In the genomic region with DNA sequence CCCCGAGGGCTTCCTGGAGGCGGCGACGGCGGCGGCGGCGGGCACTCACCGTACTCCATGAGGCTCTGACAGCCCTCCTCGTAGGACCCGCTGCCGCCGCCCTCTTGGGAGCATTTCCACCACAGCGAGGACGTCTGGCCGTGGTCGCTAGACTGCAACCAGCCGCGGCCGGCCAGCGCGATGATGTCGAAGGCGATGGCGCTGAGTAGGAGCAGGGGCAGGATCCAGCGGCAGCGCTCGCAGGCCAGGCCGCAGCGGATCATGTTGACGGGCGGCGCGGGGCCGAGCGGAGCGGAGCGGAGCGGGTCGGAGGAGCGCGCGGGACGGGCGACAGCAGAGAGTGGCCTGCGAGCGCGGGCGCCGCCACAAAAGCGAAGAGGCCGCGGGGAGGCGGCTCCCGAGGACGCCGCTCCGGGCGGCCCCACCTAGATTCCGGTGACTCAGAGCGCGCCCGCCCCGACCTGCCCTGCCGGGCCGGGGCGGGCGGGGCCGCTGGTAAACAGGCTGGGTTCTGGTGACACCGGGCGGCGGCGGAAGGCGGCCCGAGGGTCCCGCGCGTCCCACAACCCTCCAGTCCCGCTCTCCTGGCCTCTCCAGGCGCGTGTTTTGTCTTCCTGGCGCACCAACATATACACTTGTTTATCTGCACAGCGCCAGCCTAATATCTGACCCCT, we compare ENCODE assay signal across 8 cellular contexts. TPM values are rescaled to one million over a fixed set of nuclear protein-coding genes. Genes with fewer than 3 reads are reported as not detected.
DNase-seq lines count a peak whose midpoint lies in the region; ATAC-seq and TF ChIP-seq lines count a peak whose summit lies in the region.

A gene (minus strand): TSS at position 342 of the 674 bp plus-strand sequence. CDS start 79 bp downstream, at position 263.

- H3K4me3 ChIP-seq in SJCRH30: peak within 1 kb of the TSS; percentile 92
- H3K4me3 ChIP-seq in ovary: peak within 1 kb of the TSS; percentile 59
- H3K4me3 ChIP-seq in thymus (ENCODE audit: low read length): peak within 1 kb of the TSS; percentile 56

- peaks cover 7% of the 10 kb centered on the region for H3K27me3 Mint-ChIP-seq in glutamatergic neuron (ENCODE audit: unreplicated experiment)

- intact Hi-C loops in ovary (cut with DNase I): loop anchor here in 1 of 4 donors (10.0 kb wide), 1 partner anchor 102 kb away; no protein-coding TSS in a partner anchor

- H3K27ac Mint-ChIP-seq in glutamatergic neuron (ENCODE audit: unreplicated experiment): peak within 1 kb of the TSS; percentile 88

- H3K27ac ChIP-seq in 22Rv1 (peak within 1 kb of the TSS; percentile 94), SJCRH30 (peak within 1 kb of the TSS; percentile 12; the same call in 1 of the 2 replicates), ovary (no peak within 1 kb of the TSS), thymus (ENCODE audit: low read depth) (peak within 1 kb of the TSS; percentile 65)

- H3K27me3 ChIP-seq in SJCRH30 (no peaks in the 10 kb centered on the region), ovary (no peaks in the 10 kb centered on the region), thymus (ENCODE audit: control insufficient read depth, insufficient read depth) (peaks cover 37% of the 10 kb centered on the region)

- H3K36me3 ChIP-seq in SJCRH30 (no peaks in the 10 kb centered on the region), ovary (no peaks in the 10 kb centered on the region), thymus (ENCODE audit: control insufficient read depth, insufficient read depth) (no peaks in the 10 kb centered on the region)

- no peak for TF ChIP-seq EP300 in ovary (IDR thresholded peaks at IDR 0.05)

- peaks cover 3% of the 10 kb centered on the region for H3K9me3 Mint-ChIP-seq in glutamatergic neuron (ENCODE audit: unreplicated experiment)

- TF ChIP-seq POLR2A in GM18505 (IDR thresholded peaks at IDR 0.05; ENCODE audit: borderline replicate concordance, extremely low read depth, insufficient read depth, insufficient read length) (no peak), ovary (IDR thresholded peaks at IDR 0.05) (no peak)

- peak; percentile 57 for ATAC-seq in GM18505 (IDR thresholded peaks at IDR 0.05; ENCODE audit: unreplicated experiment)
- peak; percentile 67 for ATAC-seq in HG03108 (IDR thresholded peaks at IDR 0.05; ENCODE audit: unreplicated experiment)

- H3K4me3 Mint-ChIP-seq in glutamatergic neuron (ENCODE audit: unreplicated experiment): peak within 1 kb of the TSS; percentile 97

- H3K9me3 ChIP-seq in SJCRH30 (replicated peaks) (no peaks in the 10 kb centered on the region), ovary (no peaks in the 10 kb centered on the region), thymus (ENCODE audit: control insufficient read depth) (no peaks in the 10 kb centered on the region)

- TF ChIP-seq CTCF in 22Rv1 (IDR thresholded peaks at IDR 0.05): peak; percentile 13; the same call in 1 of the 2 replicates
- TF ChIP-seq CTCF in glutamatergic neuron (IDR thresholded peaks at IDR 0.05; ENCODE audit: partially characterized antibody, unreplicated experiment): no peak
- TF ChIP-seq CTCF in ovary (IDR thresholded peaks at IDR 0.05): no peak

- H3K4me1 Mint-ChIP-seq in glutamatergic neuron (ENCODE audit: low read depth, unreplicated experiment): peaks cover 13% of the 10 kb centered on the region

- no peaks in the 10 kb centered on the region for H3K36me3 Mint-ChIP-seq in glutamatergic neuron (ENCODE audit: unreplicated experiment)

- H3K4me1 ChIP-seq in SJCRH30 (0 out of 2 replicates have a peak, but pooled peaks cover 2% of the 10 kb centered on the region), ovary (ENCODE audit: insufficient read depth) (peaks cover 1% of the 10 kb centered on the region), thymus (ENCODE audit: control insufficient read depth, insufficient read depth, low read length) (peaks cover 2% of the 10 kb centered on the region)

- DNase-seq in SJCRH30 (peak; percentile 53 to 65), glutamatergic neuron (peak; percentile 77), ovary (peak; percentile 44 to 63 (median 58))
- peak; percentile 70 for DNase-seq in activated naive CD4-positive, alpha-beta T cell treated with anti-CD3 and anti-CD28 coated beads, Interleukin-2, amount 50 U/mL, for 16 hours

- 0 to 1% (median 0%) methylated on average over 47 to 83 of the region's 83 CpGs for WGBS in ovary, 3 donors
- 1% methylated on average over 83 of the region's 83 CpGs for WGBS in thymus

RNA-seq across cellular contexts. Expression of the gene that starts here (rescaled TPM):
- total RNA-seq in SJCRH30 (2014; rRNA removed; shearing (Covaris generic)): 5.4 and 5.7 TPM in 2 replicates
- total RNA-seq in glutamatergic neuron (ENCODE audit: unreplicated experiment): 10.7 TPM
- total RNA-seq in ovary: 10 to 100 TPM in 1 of 7 donors, 1 to 10 TPM in 6; 3.7 to 56.2 (median 7.8) TPM
- polyA plus RNA-seq in ovary: 10 to 100 TPM in 1 of 2 donors, 1 to 10 TPM in 1; 3.1 to 11.6 TPM
- polyA plus RNA-seq in thymus: 182 TPM

Comparison
In these comparisons a context has a peak if more than half of its experiments do, and no peak if none do; other contexts are left out.
1. RNA of the gene that starts here (polyA plus RNA-seq): 182 TPM in thymus (single experiment); 3.1 to 11.6 TPM in ovary; every median in the first group is over 10 times any median in the second.
2. H3K27ac ChIP-seq: peak in 22Rv1 (single experiment), SJCRH30 (single experiment) and thymus (single experiment); none in ovary (0 of 2).
3. Peak in every context shown above with its lines, with median percentiles within 50 percentile points of each other: DNase-seq and H3K4me3 ChIP-seq.